Comparison of ENCODE assay signal across 18 cellular contexts in genomic region chr6:15447546-15448232, GRCh38.
DNase-seq lines count a peak whose midpoint lies in the region; ATAC-seq and TF ChIP-seq lines count a peak whose summit lies in the region.
"Had no signal": no experiment of that assay in that cellular context is flagged by ENCODE, and none has a peak within 500 bp of the region (broad histone marks: within the 10 kb centered on the region; RNA-seq: fewer than 3 reads in every experiment).

No MANE protein-coding gene starts in this region.

- ATAC-seq in CD4-positive, alpha-beta T cell (ENCODE audit: poor library complexity): no peak
- ATAC-seq: activated CD8-positive, alpha-beta memory T cell treated with anti-CD3 and anti-CD28 coated beads, Interleukin-2, amount 10 ng/mL, durations not matched to agents 7 days and 5 days had no signal

- TF ChIP-seq CTCF in CD4-positive, alpha-beta T cell (IDR thresholded peaks at IDR 0.05): no peak
- TF ChIP-seq CTCF in VCaP (conservative IDR thresholded peaks at IDR 0.05): no peak

- H3K4me3 Mint-ChIP-seq in CD4-positive, alpha-beta T cell: no peak overlapping the region
- H3K4me3 Mint-ChIP-seq: activated CD8-positive, alpha-beta memory T cell treated with anti-CD3 and anti-CD28 coated beads, Interleukin-2, amount 10 ng/mL, durations not matched to agents 7 days and 5 days; neural crest cell had no signal

- H3K27me3 Mint-ChIP-seq in CD4-positive, alpha-beta T cell: no peaks in the 10 kb centered on the region
- H3K27me3 Mint-ChIP-seq: activated CD8-positive, alpha-beta memory T cell treated with anti-CD3 and anti-CD28 coated beads, Interleukin-2, amount 10 ng/mL, durations not matched to agents 7 days and 5 days had no signal

- H3K27ac Mint-ChIP-seq in CD4-positive, alpha-beta T cell: peak overlapping the region; percentile 3
- H3K27ac Mint-ChIP-seq: activated CD8-positive, alpha-beta memory T cell treated with anti-CD3 and anti-CD28 coated beads, Interleukin-2, amount 10 ng/mL, durations not matched to agents 7 days and 5 days had no signal

- CTCF ChIA-PET in CD4-positive, alpha-beta T cell (lab: Charles Lee): interaction anchor here (1.4 kb wide), 1 partner anchor 16 kb away, joined by 3 read pairs; no protein-coding TSS in a partner anchor

- peaks cover 28% of the 10 kb centered on the region for H3K36me3 ChIP-seq in BLaER1
- H3K36me3 ChIP-seq: brain microvascular endothelial cell, transverse colon had no signal

- H3K9me3 Mint-ChIP-seq in CD4-positive, alpha-beta T cell: no peaks in the 10 kb centered on the region
- H3K9me3 Mint-ChIP-seq: neural crest cell had no signal

- H3K27me3 ChIP-seq in BLaER1: no peaks in the 10 kb centered on the region
- H3K27me3 ChIP-seq in CD4-positive, alpha-beta T cell (ENCODE audit: control insufficient read depth, insufficient read depth, low read length): no peaks in the 10 kb centered on the region
- H3K27me3 ChIP-seq: brain microvascular endothelial cell, transverse colon had no signal

- H3K4me2 ChIP-seq in BLaER1: peak overlapping the region; percentile 63

- peaks cover 81% of the 10 kb centered on the region for H3K4me1 Mint-ChIP-seq in CD4-positive, alpha-beta T cell (ENCODE audit: low read depth)

- 0 out of 2 replicates have a peak overlapping the region, but pooled peaks have one; percentile 3 for H3K27ac ChIP-seq in BLaER1
- H3K27ac ChIP-seq in CD4-positive, alpha-beta T cell (ENCODE audit: low read depth, low read length): no peak overlapping the region
- H3K27ac ChIP-seq in VCaP: peak overlapping the region; percentile 64
- H3K27ac ChIP-seq: brain microvascular endothelial cell, transverse colon had no signal

- peaks cover 92% of the 10 kb centered on the region for H3K4me1 ChIP-seq in BLaER1

- intact Hi-C loops in CD4-positive, alpha-beta T cell (cut with DNase I, micrococcal nuclease): no loop called here

- H3K9ac ChIP-seq in BLaER1: no peak overlapping the region

- POLR2A ChIA-PET in CD4-positive, alpha-beta T cell (lab: Charles Lee): no interaction called here

- DNase-seq in CD4-positive, alpha-beta T cell: no peak
- DNase-seq in islet precursor cell: peak; percentile 36
- no peak for DNase-seq in NCI-H1694 (lab: John Stamatoyannopoulos, UW)
- DNase-seq in NCI-H2196 (lab: John Stamatoyannopoulos, UW; ENCODE audit: unreplicated experiment): no peak
- DNase-seq in Kasumi-1 (lab: John Stamatoyannopoulos, UW): no peak
- no peak for DNase-seq in stimulated activated CD4-positive, alpha-beta T cell treated with anti-CD3 and anti-CD28 coated beads, Interleukin-4, amount 100 ng/mL, for 4 hours
- DNase-seq: activated CD8-positive, alpha-beta memory T cell treated with anti-CD3 and anti-CD28 coated beads, Interleukin-2, amount 10 ng/mL, durations not matched to agents 7 days and 5 days; activated naive CD4-positive, alpha-beta T cell; brain microvascular endothelial cell; erythroblast; glutamatergic neuron; HCEC 1CT; KG1; NCI-H345; transverse colon had no signal

- H3K9me3 ChIP-seq in BLaER1: no peaks in the 10 kb centered on the region
- H3K9me3 ChIP-seq in CD4-positive, alpha-beta T cell (ENCODE audit: control insufficient read depth, low read length): no peaks in the 10 kb centered on the region
- H3K9me3 ChIP-seq: transverse colon had no signal

- H4K20me1 ChIP-seq in BLaER1: peaks cover 100% of the 10 kb centered on the region

- H3K4me3 ChIP-seq in BLaER1: no peak overlapping the region
- H3K4me3 ChIP-seq: transverse colon had no signal

- H3K36me3 Mint-ChIP-seq in CD4-positive, alpha-beta T cell (ENCODE audit: low read depth): peaks cover 17% of the 10 kb centered on the region
